ENCODE assay signal across 19 cellular contexts in the genomic region with DNA sequence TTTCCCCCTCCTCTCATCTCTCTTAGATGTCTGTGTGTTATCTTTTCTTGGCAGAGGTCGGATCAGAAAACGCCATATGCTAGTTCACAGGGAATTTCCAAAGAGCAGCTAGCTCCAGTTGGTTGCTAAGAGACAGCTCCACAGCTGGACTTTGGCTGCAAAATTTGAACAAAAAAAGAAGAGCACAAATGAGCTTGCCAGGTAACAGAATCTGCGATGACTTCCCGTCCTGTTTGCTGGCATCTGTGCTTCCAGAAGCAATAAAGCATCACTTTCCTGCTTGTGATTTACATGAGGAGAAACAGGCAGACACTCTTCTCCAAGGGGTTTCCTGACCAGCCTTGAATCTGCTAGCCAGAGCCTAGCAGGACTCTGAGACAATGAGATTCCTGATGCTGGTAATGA.
A peak's percentile ranks its signal among the peaks of the same experiment; 100 is the strongest.
DNase-seq lines count a peak whose midpoint lies in the region; ATAC-seq and TF ChIP-seq lines count a peak whose summit lies in the region.
"Had no signal": no experiment of that assay in that cellular context is flagged by ENCODE, and none has a peak within 500 bp of the region (broad histone marks: within the 10 kb centered on the region; RNA-seq: fewer than 3 reads in every experiment).

No MANE protein-coding gene starts in this region.

- peaks cover 10% of the 10 kb centered on the region for H3K9me3 Mint-ChIP-seq in neural progenitor cell
- H3K9me3 Mint-ChIP-seq in naive thymus-derived CD8-positive, alpha-beta T cell: peaks cover 0 to 5% (median 0%) of the 10 kb centered on the region in 9 donors
- H3K9me3 Mint-ChIP-seq in activated naive CD8-positive, alpha-beta T cell treated with anti-CD3 and anti-CD28 coated beads for 36 hours: peaks cover 8% of the 10 kb centered on the region
- H3K9me3 Mint-ChIP-seq: activated B cell treated with CpG ODN at 0.5 μM for 24 hours had no signal

- H3K36me3 ChIP-seq in endocrine pancreas (ENCODE audit: control insufficient read depth, insufficient read depth, low read length) (no peaks in the 10 kb centered on the region), neural progenitor cell (no peaks in the 10 kb centered on the region)
- H3K36me3 ChIP-seq: breast epithelium had no signal

- peaks cover 16% of the 10 kb centered on the region for H3K27me3 Mint-ChIP-seq in neural progenitor cell (ENCODE audit: insufficient read depth, low read depth)
- H3K27me3 Mint-ChIP-seq in naive thymus-derived CD8-positive, alpha-beta T cell: peaks cover 0 to 33% (median 13%) of the 10 kb centered on the region in 5 donors
- H3K27me3 Mint-ChIP-seq in activated naive CD8-positive, alpha-beta T cell treated with anti-CD3 and anti-CD28 coated beads for 36 hours: peaks cover 6% of the 10 kb centered on the region
- H3K27me3 Mint-ChIP-seq: activated B cell treated with CpG ODN at 0.5 μM for 24 hours had no signal

- peak overlapping the region; percentile 95 for H3K27ac Mint-ChIP-seq in neural progenitor cell
- H3K27ac Mint-ChIP-seq in naive thymus-derived CD8-positive, alpha-beta T cell: no peak overlapping the region
- no peak overlapping the region for H3K27ac Mint-ChIP-seq in activated naive CD8-positive, alpha-beta T cell treated with anti-CD3 and anti-CD28 coated beads for 36 hours
- H3K27ac Mint-ChIP-seq: activated B cell treated with CpG ODN at 0.5 μM for 24 hours; activated CD8-positive, alpha-beta T cell treated with anti-CD3 and anti-CD28 coated beads, Interleukin-2, amount 10 ng/mL, durations not matched to agents 7 days and 5 days; immature natural killer cell; T-helper 17 cell had no signal

- peak; percentile 30 for DNase-seq in DMS53 treated with DMSO at 0.1 percent for 48 hours (lab: John Stamatoyannopoulos, UW; ENCODE audit: unreplicated experiment)
- peak; percentile 70 for DNase-seq in NCI-H524 treated with DMSO at 0.1 percent for 48 hours (lab: John Stamatoyannopoulos, UW)
- peak; percentile 24 for DNase-seq in neural progenitor cell (ENCODE audit: low spot score)
- DNase-seq in naive thymus-derived CD8-positive, alpha-beta T cell: no peak
- DNase-seq in activated naive CD8-positive, alpha-beta T cell treated with anti-CD3 and anti-CD28 coated beads for 36 hours: no peak
- DNase-seq: activated B cell treated with CpG ODN at 0.5 μM for 24 hours; activated CD8-positive, alpha-beta T cell treated with anti-CD3 and anti-CD28 coated beads, Interleukin-2, amount 10 ng/mL, durations not matched to agents 7 days and 5 days; immature natural killer cell; mesenchymal stem cell; NCI-H2029; stimulated activated CD4-positive, alpha-beta T cell treated with anti-CD3 and anti-CD28 coated beads, Interleukin-2, amount 100 ng/mL, for 24 hours; T-helper 17 cell had no signal

- peak overlapping the region; percentile 10 for H3K9ac ChIP-seq in endocrine pancreas (ENCODE audit: control insufficient read depth, insufficient read depth, low read length)
- no peak overlapping the region for H3K9ac ChIP-seq in neural progenitor cell

- POLR2A ChIA-PET in naive thymus-derived CD8-positive, alpha-beta T cell (lab: Charles Lee): no interaction called here

- H3K27ac ChIP-seq in neural progenitor cell: no peak overlapping the region
- H3K27ac ChIP-seq: breast epithelium had no signal

- H3F3A ChIP-seq in neural progenitor cell (ENCODE audit: low read depth): no peaks in the 10 kb centered on the region

- no peak overlapping the region for H3K4me3 ChIP-seq in endocrine pancreas (ENCODE audit: control insufficient read depth, insufficient read depth, low read length)
- H3K4me3 ChIP-seq in neural progenitor cell: no peak overlapping the region
- H3K4me3 ChIP-seq: breast epithelium, GM12878 had no signal

- H3K4me1 ChIP-seq in endocrine pancreas (ENCODE audit: control insufficient read depth, insufficient read depth, low read length) (peaks cover 9% of the 10 kb centered on the region), neural progenitor cell (peaks cover 20% of the 10 kb centered on the region)
- H3K4me1 ChIP-seq: breast epithelium had no signal

- no peaks in the 10 kb centered on the region for H3K9me3 ChIP-seq in endocrine pancreas (ENCODE audit: control insufficient read depth, low read length)
- H3K9me3 ChIP-seq in neural progenitor cell (ENCODE audit: low read depth): no peaks in the 10 kb centered on the region
- H3K9me3 ChIP-seq: breast epithelium had no signal

- H3K4me1 Mint-ChIP-seq in neural progenitor cell: peaks cover 41% of the 10 kb centered on the region
- no peaks in the 10 kb centered on the region for H3K4me1 Mint-ChIP-seq in naive thymus-derived CD8-positive, alpha-beta T cell
- H3K4me1 Mint-ChIP-seq in activated naive CD8-positive, alpha-beta T cell treated with anti-CD3 and anti-CD28 coated beads for 36 hours: no peaks in the 10 kb centered on the region
- H3K4me1 Mint-ChIP-seq: activated B cell treated with CpG ODN at 0.5 μM for 24 hours, immature natural killer cell, T-helper 17 cell had no signal

- TF ChIP-seq CTCF in neural progenitor cell (IDR thresholded peaks at IDR 0.05): no peak

- H3K4me2 ChIP-seq in neural progenitor cell: no peak overlapping the region

- peak overlapping the region; percentile 66 for H3K4me3 Mint-ChIP-seq in neural progenitor cell
- H3K4me3 Mint-ChIP-seq in naive thymus-derived CD8-positive, alpha-beta T cell: no peak overlapping the region
- no peak overlapping the region for H3K4me3 Mint-ChIP-seq in activated naive CD8-positive, alpha-beta T cell treated with anti-CD3 and anti-CD28 coated beads for 36 hours
- H3K4me3 Mint-ChIP-seq: activated B cell treated with CpG ODN at 0.5 μM for 24 hours; activated CD8-positive, alpha-beta T cell treated with anti-CD3 and anti-CD28 coated beads, Interleukin-2, amount 10 ng/mL, durations not matched to agents 7 days and 5 days; immature natural killer cell; T-helper 17 cell had no signal

- ATAC-seq in naive thymus-derived CD8-positive, alpha-beta T cell: no peak
- ATAC-seq in HG02759 (IDR thresholded peaks at IDR 0.05; ENCODE audit: unreplicated experiment) (no peak), GM21723 (IDR thresholded peaks at IDR 0.05; ENCODE audit: unreplicated experiment) (no peak)
- ATAC-seq: activated CD8-positive, alpha-beta T cell treated with anti-CD3 and anti-CD28 coated beads, Interleukin-2, amount 10 ng/mL, durations not matched to agents 7 days and 5 days; GM12878; Right ventricle myocardium inferior; sciatic nerve; T-helper 17 cell had no signal

- H3K27me3 ChIP-seq in endocrine pancreas (ENCODE audit: control insufficient read depth, insufficient read depth, low read length) (no peaks in the 10 kb centered on the region), neural progenitor cell (no peaks in the 10 kb centered on the region)

- H2AFZ ChIP-seq in neural progenitor cell (replicated peaks): peak overlapping the region; percentile 4

- no peaks in the 10 kb centered on the region for H4K20me1 ChIP-seq in neural progenitor cell (ENCODE audit: low read depth)

- H3K79me2 ChIP-seq in neural progenitor cell (ENCODE audit: low read depth): no peaks in the 10 kb centered on the region

- H3K36me3 Mint-ChIP-seq in neural progenitor cell: no peaks in the 10 kb centered on the region
- H3K36me3 Mint-ChIP-seq in naive thymus-derived CD8-positive, alpha-beta T cell: no peaks in the 10 kb centered on the region
- no peaks in the 10 kb centered on the region for H3K36me3 Mint-ChIP-seq in activated naive CD8-positive, alpha-beta T cell treated with anti-CD3 and anti-CD28 coated beads for 36 hours
- H3K36me3 Mint-ChIP-seq: immature natural killer cell had no signal

Comparison
In these comparisons a context has a peak if more than half of its experiments do, and no peak if none do; other contexts are left out.
1. DNase-seq: peak in DMS53 treated with DMSO at 0.1 percent for 48 hours (single experiment), NCI-H524 treated with DMSO at 0.1 percent for 48 hours (single experiment) and neural progenitor cell (single experiment); none in naive thymus-derived CD8-positive, alpha-beta T cell (0 of 10) and activated naive CD8-positive, alpha-beta T cell treated with anti-CD3 and anti-CD28 coated beads for 36 hours (single experiment).